ENCODE assay signal across 12 cellular contexts in the genomic region with DNA sequence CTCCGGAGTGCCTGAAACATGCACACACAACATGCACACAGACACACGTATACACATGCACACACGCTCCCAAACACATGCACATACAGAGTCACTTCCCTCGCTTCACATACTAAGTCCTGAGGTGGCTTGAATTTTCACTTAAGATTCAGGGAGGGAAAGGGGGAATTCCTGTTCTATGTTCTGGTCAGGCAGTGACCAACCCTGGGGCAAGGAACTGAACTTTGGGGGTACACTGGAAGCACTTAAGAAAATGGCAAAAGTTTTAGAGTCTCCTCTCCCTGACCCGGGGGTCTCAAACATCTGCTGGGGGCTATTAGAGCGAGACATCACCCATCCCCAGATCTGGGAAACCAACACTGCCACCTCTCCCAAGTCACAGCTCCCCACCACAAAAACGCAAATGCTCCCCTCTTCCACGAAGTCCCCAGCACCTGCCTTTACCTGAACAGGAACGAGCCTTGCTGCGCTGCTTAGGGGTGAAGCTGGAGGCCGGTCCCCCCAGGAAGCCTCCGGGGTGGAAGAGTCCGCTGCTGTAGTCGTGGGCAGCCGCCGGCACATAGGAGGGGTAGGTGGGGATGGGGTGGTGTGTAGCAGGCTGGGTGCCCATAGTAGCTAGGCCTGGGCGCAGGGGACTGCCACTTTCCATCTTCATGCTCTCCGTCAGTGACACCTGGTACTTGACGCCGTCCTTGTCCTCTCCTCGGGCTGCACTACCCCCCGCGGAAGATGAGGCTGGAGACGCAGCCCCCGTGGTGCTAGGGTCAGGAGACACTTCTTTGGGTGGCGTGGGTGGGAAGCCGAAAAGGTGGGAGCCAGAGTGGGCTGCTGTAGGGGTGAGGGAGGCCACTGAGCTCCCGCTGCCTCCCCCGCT. TPM values are rescaled to one million over a fixed set of nuclear protein-coding genes. Genes with fewer than 3 reads are reported as not detected.
DNase-seq lines count a peak whose midpoint lies in the region; ATAC-seq and TF ChIP-seq lines count a peak whose summit lies in the region.
"Had no signal": no experiment of that assay in that cellular context is flagged by ENCODE, and none has a peak within 500 bp of the region (broad histone marks: within the 10 kb centered on the region; RNA-seq: fewer than 3 reads in every experiment).

No MANE protein-coding gene starts in this region.

- peaks cover 9% of the 10 kb centered on the region for H3K36me3 Mint-ChIP-seq in Caco-2 (ENCODE audit: insufficient read depth, unreplicated experiment)
- no peaks in the 10 kb centered on the region for H3K36me3 Mint-ChIP-seq in neural progenitor cell

- H3K9me2 ChIP-seq in Karpas-422 (replicated peaks; ENCODE audit: insufficient read depth, low read length), result no peaks in the 10 kb centered on the region

- H3K9ac ChIP-seq in neural progenitor cell, result no peak overlapping the region
- H3K9ac ChIP-seq in Karpas-422 (ENCODE audit: low read length), result no peak overlapping the region

- DNase-seq in Caco-2 (no peak), SJCRH30 (no peak), heart right ventricle (no peak), sigmoid colon (no peak), Peyer's patch (no peak), neural progenitor cell (ENCODE audit: low spot score) (no peak), Karpas-422 (no peak)
- DNase-seq: activated CD4-positive, alpha-beta memory T cell treated with anti-CD3 and anti-CD28 coated beads, Interleukin-2, amount 10 ng/mL, durations not matched to agents 7 days and 5 days had no signal

- H3K4me1 ChIP-seq in Caco-2, result peaks cover 9% of the 10 kb centered on the region
- peaks cover 48% of the 10 kb centered on the region for H3K4me1 ChIP-seq in SJCRH30
- peaks cover 11 to 99% (median 67%) of the 10 kb centered on the region in 9 donors for H3K4me1 ChIP-seq in heart right ventricle
- H3K4me1 ChIP-seq in sigmoid colon, result peaks cover 0 to 62% (median 53%) of the 10 kb centered on the region in 4 donors
- peaks cover 0 to 42% (median 23%) of the 10 kb centered on the region in 4 donors for H3K4me1 ChIP-seq in Peyer's patch
- H3K4me1 ChIP-seq in neural progenitor cell, result peaks cover 68% of the 10 kb centered on the region
- H3K4me1 ChIP-seq in Karpas-422 (ENCODE audit: low read length), result no peaks in the 10 kb centered on the region

- H3K36me3 ChIP-seq in Caco-2 (ENCODE audit: control insufficient read depth, insufficient read depth, low read length) (no peaks in the 10 kb centered on the region), SJCRH30 (peaks cover 29% of the 10 kb centered on the region), heart right ventricle (peaks cover 0 to 13% (median 0%) of the 10 kb centered on the region in 9 donors), sigmoid colon (no peaks in the 10 kb centered on the region), Peyer's patch (no peaks in the 10 kb centered on the region), neural progenitor cell (no peaks in the 10 kb centered on the region), Karpas-422 (ENCODE audit: insufficient read depth, low read length) (no peaks in the 10 kb centered on the region)

- H3K4me3 ChIP-seq in Caco-2 (ENCODE audit: low read depth, low read length), result no peak overlapping the region
- peak overlapping the region; percentile 81 for H3K4me3 ChIP-seq in SJCRH30
- H3K4me3 ChIP-seq in heart right ventricle, result peak overlapping the region; percentile 57 to 85 (median 70)
- peak overlapping the region in 3 of 4 donors; percentile 3 to 54 (median 22) for H3K4me3 ChIP-seq in sigmoid colon
- peak overlapping the region in 1 of 4 donors; percentile 60 for H3K4me3 ChIP-seq in Peyer's patch
- no peak overlapping the region for H3K4me3 ChIP-seq in neural progenitor cell
- H3K4me3 ChIP-seq in Karpas-422 (ENCODE audit: low read length), result no peak overlapping the region

- TF ChIP-seq EP300 in sigmoid colon (IDR thresholded peaks at IDR 0.05), result no peak

- H3K79me2 ChIP-seq in neural progenitor cell (ENCODE audit: low read depth), result no peaks in the 10 kb centered on the region
- no peaks in the 10 kb centered on the region for H3K79me2 ChIP-seq in Karpas-422 (ENCODE audit: low read length)

- H3K4me3 Mint-ChIP-seq in Caco-2 (ENCODE audit: unreplicated experiment), result peak overlapping the region; percentile 93
- H3K4me3 Mint-ChIP-seq in neural progenitor cell, result no peak overlapping the region

- POLR2A ChIA-PET in Caco-2 (lab: Charles Lee), result no interaction called here

- BruUV-seq in Caco-2 (replicated peaks; lab: Mats Ljungman, UMichigan), result no TSS peak

- no peaks in the 10 kb centered on the region for H3K9me3 ChIP-seq in Caco-2
- H3K9me3 ChIP-seq in SJCRH30 (replicated peaks), result no peaks in the 10 kb centered on the region
- H3K9me3 ChIP-seq in heart right ventricle, result no peaks in the 10 kb centered on the region
- H3K9me3 ChIP-seq in sigmoid colon, result no peaks in the 10 kb centered on the region
- no peaks in the 10 kb centered on the region for H3K9me3 ChIP-seq in Peyer's patch
- H3K9me3 ChIP-seq in neural progenitor cell (ENCODE audit: low read depth), result no peaks in the 10 kb centered on the region
- H3K9me3 ChIP-seq in Karpas-422 (ENCODE audit: low read length), result no peaks in the 10 kb centered on the region

- intact Hi-C loops in Caco-2 (cut with micrococcal nuclease; ENCODE audit: unreplicated experiment) (no loop called here), heart right ventricle (cut with DNase I) (loop anchor here in 3 of 10 donors (5.0 kb wide), 2 partner anchors 72 to 87 kb away; no protein-coding TSS in a partner anchor), sigmoid colon (cut with DNase I) (no loop called here)

- TF ChIP-seq POLR2A in sigmoid colon (IDR thresholded peaks at IDR 0.05) (no peak), Peyer's patch (IDR thresholded peaks at IDR 0.05) (no peak)

- CTCF ChIA-PET in Caco-2 (lab: Charles Lee), result interaction anchor here (0.5 kb wide), 1 partner anchor 158 kb away, joined by 4 read pairs; no protein-coding TSS in a partner anchor

- H3K9me3 Mint-ChIP-seq in Caco-2 (ENCODE audit: unreplicated experiment) (no peaks in the 10 kb centered on the region), neural progenitor cell (no peaks in the 10 kb centered on the region)
- H3K9me3 Mint-ChIP-seq: activated CD4-positive, alpha-beta memory T cell treated with anti-CD3 and anti-CD28 coated beads, Interleukin-2, amount 10 ng/mL, durations not matched to agents 7 days and 5 days had no signal

- H3K27ac ChIP-seq in SJCRH30, result peak overlapping the region; percentile 82
- H3K27ac ChIP-seq in heart right ventricle, result peak overlapping the region in 9 of 10 donors; percentile 22 to 98 (median 94)
- no peak overlapping the region for H3K27ac ChIP-seq in sigmoid colon
- H3K27ac ChIP-seq in Peyer's patch, result peak overlapping the region in 1 of 4 donors; percentile 16
- no peak overlapping the region for H3K27ac ChIP-seq in neural progenitor cell
- no peak overlapping the region for H3K27ac ChIP-seq in Karpas-422 (ENCODE audit: low read length)
- H3K27ac ChIP-seq: SK-N-MC had no signal

- WGBS in heart right ventricle, 2 donors, result 36 to 43% methylated on average over 29 of the region's 29 CpGs
- WGBS in sigmoid colon, 2 donors, result 34 to 44% methylated on average over 29 of the region's 29 CpGs

- ATAC-seq in heart right ventricle (no peak), GM19035 (IDR thresholded peaks at IDR 0.05; ENCODE audit: unreplicated experiment) (no peak)
- ATAC-seq: left lobe of liver had no signal

- H4K20me1 ChIP-seq in neural progenitor cell (ENCODE audit: low read depth), result peaks cover 90% of the 10 kb centered on the region
- H4K20me1 ChIP-seq in Karpas-422 (ENCODE audit: insufficient read depth, low read depth, low read length), result no peaks in the 10 kb centered on the region

- H2AFZ ChIP-seq in neural progenitor cell (replicated peaks), result no peak overlapping the region
- no peak overlapping the region for H2AFZ ChIP-seq in Karpas-422 (ENCODE audit: low read length)

- no peak overlapping the region for H3K27ac Mint-ChIP-seq in Caco-2 (ENCODE audit: unreplicated experiment)
- no peak overlapping the region for H3K27ac Mint-ChIP-seq in neural progenitor cell
- H3K27ac Mint-ChIP-seq: activated CD4-positive, alpha-beta memory T cell treated with anti-CD3 and anti-CD28 coated beads, Interleukin-2, amount 10 ng/mL, durations not matched to agents 7 days and 5 days had no signal

- H3F3A ChIP-seq in neural progenitor cell (ENCODE audit: low read depth), result peaks cover 39% of the 10 kb centered on the region

- no peaks in the 10 kb centered on the region for H3K27me3 Mint-ChIP-seq in Caco-2 (ENCODE audit: insufficient read depth, unreplicated experiment)
- peaks cover 81% of the 10 kb centered on the region for H3K27me3 Mint-ChIP-seq in neural progenitor cell (ENCODE audit: insufficient read depth, low read depth)

- TF ChIP-seq CTCF in Caco-2 (IDR thresholded peaks at IDR 0.05; ENCODE audit: insufficient read depth in 1 of 2, low read depth in 1 of 2, low read length in 1 of 2, severe bottlenecking in 1 of 2, unreplicated experiment in 1 of 2) (no peak), heart right ventricle (IDR thresholded peaks at IDR 0.05) (no peak), sigmoid colon (IDR thresholded peaks at IDR 0.05) (no peak), Peyer's patch (IDR thresholded peaks at IDR 0.05) (no peak), neural progenitor cell (IDR thresholded peaks at IDR 0.05) (no peak)

- no peaks in the 10 kb centered on the region for H3K27me3 ChIP-seq in Caco-2 (replicated peaks; ENCODE audit: control insufficient read depth, insufficient read depth, low read length)
- H3K27me3 ChIP-seq in SJCRH30, result no peaks in the 10 kb centered on the region
- H3K27me3 ChIP-seq in heart right ventricle, result peaks cover 0 to 100% (median 88%) of the 10 kb centered on the region in 7 donors
- peaks cover 84 to 100% (median 99%) of the 10 kb centered on the region in 3 donors for H3K27me3 ChIP-seq in sigmoid colon
- H3K27me3 ChIP-seq in Peyer's patch, result peaks cover 0 to 72% of the 10 kb centered on the region in 2 donors
- peaks cover 100% of the 10 kb centered on the region for H3K27me3 ChIP-seq in neural progenitor cell
- no peaks in the 10 kb centered on the region for H3K27me3 ChIP-seq in Karpas-422 (ENCODE audit: low read length)

- H3K4me1 Mint-ChIP-seq in Caco-2 (ENCODE audit: low read depth, unreplicated experiment) (no peaks in the 10 kb centered on the region), neural progenitor cell (peaks cover 45% of the 10 kb centered on the region)

- H3K4me2 ChIP-seq in neural progenitor cell (no peak overlapping the region), Karpas-422 (ENCODE audit: low read depth, low read length, poor library complexity, severe bottlenecking) (no peak overlapping the region)

RNA-seq across cellular contexts. Expression of a gene that starts 7.5 kb away (rescaled TPM):
- 12.5 and 13.3 TPM in 2 replicates for total RNA-seq in Caco-2 (2022)
- 17.1 and 19.8 TPM in 2 replicates for total RNA-seq in SJCRH30 (2014; rRNA removed; shearing (Covaris generic))
- 10 to 100 TPM in 7 of 10 donors, 1 to 10 TPM in 3; 6.8 to 21.4 (median 10.7) TPM for total RNA-seq in heart right ventricle
- 10 to 100 TPM; 16.0 to 29.8 TPM for polyA plus RNA-seq in heart right ventricle
- 1 to 10 TPM; 2.1 to 6.6 (median 5.0) TPM for total RNA-seq in sigmoid colon
- 1 to 10 TPM in 2 of 3 donors, under 1 TPM in 1; 0.46 to 5.2 (median 1.8) TPM for polyA plus RNA-seq in sigmoid colon
- 10 to 100 TPM in 1 of 4 donors, 1 to 10 TPM in 3; 2.8 to 11.6 (median 8.1) TPM for total RNA-seq in Peyer's patch
- 0.09 TPM in 1 of 2 replicates, not detected in the other for total RNA-seq in neural progenitor cell (ENCODE audit: low replicate concordance)
- total RNA-seq in Karpas-422 (2014; rRNA removed; shearing (Covaris generic); ENCODE audit: low replicate concordance), result not detected in 2 replicates

RNA-seq across cellular contexts. Expression of a gene that starts 18.8 kb away (rescaled TPM):
- total RNA-seq in Caco-2 (2022) (not detected in 2 replicates), heart right ventricle (not detected), sigmoid colon (not detected), Peyer's patch (not detected), neural progenitor cell (ENCODE audit: low replicate concordance) (not detected in 2 replicates)
- total RNA-seq in SJCRH30 (2014; rRNA removed; shearing (Covaris generic)), result not detected in 2 replicates
- polyA plus RNA-seq in heart right ventricle (not detected), sigmoid colon (not detected)
- total RNA-seq in Karpas-422 (2014; rRNA removed; shearing (Covaris generic); ENCODE audit: low replicate concordance), result not detected in 2 replicates
- total RNA-seq: activated CD4-positive, alpha-beta memory T cell treated with anti-CD3 and anti-CD28 coated beads, Interleukin-2, amount 10 ng/mL, durations not matched to agents 7 days and 5 days; epithelial cell of proximal tubule; left lobe of liver had no signal

Comparison
In these comparisons a context has a peak if more than half of its experiments do, and no peak if none do; other contexts are left out.
1. H3K4me3 ChIP-seq: peak in SJCRH30 (single experiment), heart right ventricle (10 of 10) and sigmoid colon (3 of 4); none in Caco-2 (single experiment), neural progenitor cell (single experiment) and Karpas-422 (single experiment).
2. H3K27ac ChIP-seq: peak in SJCRH30 (single experiment) and heart right ventricle (9 of 10); none in sigmoid colon (0 of 4), neural progenitor cell (single experiment) and Karpas-422 (single experiment).